Comparison of ENCODE assay signal across 19 cellular contexts in genomic region chr12:124242529-124243065, GRCh38. TPM values are rescaled to one million over a fixed set of nuclear protein-coding genes. Genes with fewer than 3 reads are reported as not detected.
"Had no signal": no experiment of that assay in that cellular context is flagged by ENCODE, and none has a peak within 500 bp of the region (broad histone marks: within the 10 kb centered on the region; RNA-seq: fewer than 3 reads in every experiment).

No MANE protein-coding gene starts in this region.

- H3K9me3 Mint-ChIP-seq: activated naive CD8-positive, alpha-beta T cell treated with anti-CD3 and anti-CD28 coated beads, Interleukin-2, amount 50 U/mL, for 24 hours had no signal

- H3K4me1 ChIP-seq: gastrocnemius medialis, tibial artery, vagina had no signal

- DNase-seq: activated CD4-positive, CD25-positive, alpha-beta regulatory T cell treated with anti-CD3 and anti-CD28 coated beads, Interleukin-2, amount 50 U/mL, for 72 hours; activated naive CD4-positive, alpha-beta T cell treated with Interleukin-2 at 50 U/mL for 16 hours; activated naive CD8-positive, alpha-beta T cell treated with anti-CD3 and anti-CD28 coated beads, Interleukin-2, amount 50 U/mL, for 24 hours; aorta; dorsolateral prefrontal cortex; erythroblast; gastrocnemius medialis; heart right ventricle; mucosa of descending colon; naive thymus-derived CD8-positive, alpha-beta T cell; posterior cingulate gyrus; stimulated activated CD4-positive, alpha-beta T cell treated with anti-CD3 and anti-CD28 coated beads, Interleukin-4, amount 100 ng/mL, for 1 hour; stimulated activated naive B cell treated with anti-CD40 and anti-IgM and Interleukin-4, amounts not matched to agents 10 μg/mL and 1 μg/mL and 100 μg/mL, for 72 hours; T-helper 9 cell; tibial artery had no signal

- H3K9me3 ChIP-seq: gastrocnemius medialis had no signal

- H3K27me3 ChIP-seq: vagina had no signal

- H3K4me1 Mint-ChIP-seq: activated naive CD8-positive, alpha-beta T cell treated with anti-CD3 and anti-CD28 coated beads, Interleukin-2, amount 50 U/mL, for 24 hours; activated T-helper 17 cell treated with anti-CD3 and anti-CD28 coated beads, Interleukin-2, amount 50 U/mL, for 72 hours; naive thymus-derived CD8-positive, alpha-beta T cell; stimulated activated naive B cell treated with anti-CD40 and anti-IgM and Interleukin-4, amounts not matched to agents 10 μg/mL and 1 μg/mL and 100 μg/mL, for 72 hours had no signal

- H3K27ac Mint-ChIP-seq: activated naive CD8-positive, alpha-beta T cell treated with anti-CD3 and anti-CD28 coated beads, Interleukin-2, amount 50 U/mL, for 24 hours; activated T-helper 17 cell treated with anti-CD3 and anti-CD28 coated beads, Interleukin-2, amount 50 U/mL, for 72 hours; naive thymus-derived CD8-positive, alpha-beta T cell; stimulated activated naive B cell treated with anti-CD40 and anti-IgM and Interleukin-4, amounts not matched to agents 10 μg/mL and 1 μg/mL and 100 μg/mL, for 72 hours had no signal

- H3K36me3 ChIP-seq: gastrocnemius medialis, heart right ventricle, tibial artery, vagina had no signal

- H3K4me3 ChIP-seq: dorsolateral prefrontal cortex, gastrocnemius medialis, heart right ventricle, mucosa of descending colon, tibial artery, vagina had no signal

- H3K4me3 Mint-ChIP-seq: activated naive CD8-positive, alpha-beta T cell treated with anti-CD3 and anti-CD28 coated beads, Interleukin-2, amount 50 U/mL, for 24 hours; activated T-helper 17 cell treated with anti-CD3 and anti-CD28 coated beads, Interleukin-2, amount 50 U/mL, for 72 hours; naive thymus-derived CD8-positive, alpha-beta T cell; stimulated activated naive B cell treated with anti-CD40 and anti-IgM and Interleukin-4, amounts not matched to agents 10 μg/mL and 1 μg/mL and 100 μg/mL, for 72 hours had no signal

- H3K27ac ChIP-seq: dorsolateral prefrontal cortex, gastrocnemius medialis, heart right ventricle, tibial artery, vagina had no signal

- FAIRE-seq: bronchial epithelial cell, islet of Langerhans had no signal

- ATAC-seq: activated naive CD8-positive, alpha-beta T cell treated with anti-CD3 and anti-CD28 coated beads, Interleukin-2, amount 50 U/mL, for 24 hours; activated T-helper 17 cell treated with anti-CD3 and anti-CD28 coated beads, Interleukin-2, amount 50 U/mL, for 72 hours; gastrocnemius medialis; heart right ventricle; mucosa of descending colon; naive thymus-derived CD8-positive, alpha-beta T cell; stimulated activated naive B cell treated with anti-CD40 and anti-IgM and Interleukin-4, amounts not matched to agents 10 μg/mL and 1 μg/mL and 100 μg/mL, for 72 hours had no signal

RNA-seq across cellular contexts. Expression of gene RFLNA, which starts 52.3 kb away (rescaled TPM):
- total RNA-seq: activated T-helper 17 cell treated with anti-CD3 and anti-CD28 coated beads, Interleukin-2, amount 50 U/mL, for 72 hours; bronchial epithelial cell; naive thymus-derived CD8-positive, alpha-beta T cell had no signal
- polyA plus RNA-seq: naive thymus-derived CD8-positive, alpha-beta T cell had no signal
